Comparison of ENCODE assay signal across 11 cellular contexts in the genomic region with DNA sequence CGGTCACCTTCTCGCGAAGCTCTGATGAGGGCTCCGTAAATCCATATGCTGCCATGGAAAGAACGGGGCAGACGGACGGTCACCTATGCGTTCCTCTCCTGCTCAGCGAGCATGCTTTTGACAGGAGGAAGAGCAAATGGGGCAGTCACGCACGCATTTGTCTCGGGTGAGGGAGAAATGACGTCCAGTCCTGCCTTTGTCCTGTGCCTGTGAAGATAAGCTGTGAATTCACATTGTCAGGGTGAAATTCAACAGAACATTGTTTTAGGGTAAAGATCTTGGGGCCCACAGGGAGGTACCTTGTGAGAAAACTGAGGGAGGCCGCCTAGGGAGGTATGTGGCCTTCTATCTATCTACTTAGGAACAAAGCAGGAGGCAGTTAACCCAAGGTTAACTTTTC.
DNase-seq lines count a peak whose midpoint lies in the region; ATAC-seq lines count a peak whose summit lies in the region.
"Had no signal": no experiment of that assay in that cellular context is flagged by ENCODE, and none has a peak within 500 bp of the region (broad histone marks: within the 10 kb centered on the region; RNA-seq: fewer than 3 reads in every experiment).

No MANE protein-coding gene starts in this region.

- peak overlapping the region; percentile 84 for H3K27ac Mint-ChIP-seq in activated T-cell treated with anti-CD3 and anti-CD28 coated beads, Interleukin-2, amount 50 U/mL, for 24 hours
- peak overlapping the region; percentile 95 for H3K27ac Mint-ChIP-seq in activated naive CD8-positive, alpha-beta T cell treated with anti-CD3 and anti-CD28 coated beads, Interleukin-2, amount 10 ng/mL, durations not matched to agents 7 days and 5 days
- peak overlapping the region; percentile 48 for H3K27ac Mint-ChIP-seq in stimulated activated memory B cell treated with anti-CD40 and anti-IgM and Interleukin-4, amounts not matched to agents 10 μg/mL and 1 μg/mL and 100 μg/mL, for 72 hours

- H3K36me3 Mint-ChIP-seq in activated T-cell treated with anti-CD3 and anti-CD28 coated beads, Interleukin-2, amount 50 U/mL, for 24 hours (ENCODE audit: low read depth), result peaks cover 3% of the 10 kb centered on the region
- peaks cover 6% of the 10 kb centered on the region for H3K36me3 Mint-ChIP-seq in activated naive CD8-positive, alpha-beta T cell treated with anti-CD3 and anti-CD28 coated beads, Interleukin-2, amount 10 ng/mL, durations not matched to agents 7 days and 5 days
- no peaks in the 10 kb centered on the region for H3K36me3 Mint-ChIP-seq in stimulated activated memory B cell treated with anti-CD40 and anti-IgM and Interleukin-4, amounts not matched to agents 10 μg/mL and 1 μg/mL and 100 μg/mL, for 72 hours

- peaks cover 79% of the 10 kb centered on the region for H3K4me1 Mint-ChIP-seq in activated T-cell treated with anti-CD3 and anti-CD28 coated beads, Interleukin-2, amount 50 U/mL, for 24 hours (ENCODE audit: low read depth)
- peaks cover 57% of the 10 kb centered on the region for H3K4me1 Mint-ChIP-seq in activated naive CD8-positive, alpha-beta T cell treated with anti-CD3 and anti-CD28 coated beads, Interleukin-2, amount 10 ng/mL, durations not matched to agents 7 days and 5 days
- H3K4me1 Mint-ChIP-seq in stimulated activated memory B cell treated with anti-CD40 and anti-IgM and Interleukin-4, amounts not matched to agents 10 μg/mL and 1 μg/mL and 100 μg/mL, for 72 hours, result peaks cover 52% of the 10 kb centered on the region

- H3K9me3 Mint-ChIP-seq in activated T-cell treated with anti-CD3 and anti-CD28 coated beads, Interleukin-2, amount 50 U/mL, for 24 hours, result no peaks in the 10 kb centered on the region
- no peaks in the 10 kb centered on the region for H3K9me3 Mint-ChIP-seq in activated naive CD8-positive, alpha-beta T cell treated with anti-CD3 and anti-CD28 coated beads, Interleukin-2, amount 10 ng/mL, durations not matched to agents 7 days and 5 days
- H3K9me3 Mint-ChIP-seq in stimulated activated memory B cell treated with anti-CD40 and anti-IgM and Interleukin-4, amounts not matched to agents 10 μg/mL and 1 μg/mL and 100 μg/mL, for 72 hours, result no peaks in the 10 kb centered on the region

- DNase-seq in activated T-cell treated with anti-CD3 and anti-CD28 coated beads, Interleukin-2, amount 50 U/mL, for 24 hours, result no peak
- DNase-seq in activated T-cell treated with anti-CD3 and anti-CD28 coated beads, Interleukin-2, amount 50 U/mL, for 1 hour, result no peak
- DNase-seq in NCI-H69 (lab: John Stamatoyannopoulos, UW) (peak; percentile 31), HUDEP-2 (lab: John Stamatoyannopoulos, UW; ENCODE audit: unreplicated experiment in 76 of 76) (no peak)
- no peak for DNase-seq in activated naive CD8-positive, alpha-beta T cell treated with anti-CD3 and anti-CD28 coated beads, Interleukin-2, amount 10 ng/mL, durations not matched to agents 7 days and 5 days
- DNase-seq: mesenchymal stem cell, NCI-H1930, NCI-H510A had no signal

- H3K27me3 Mint-ChIP-seq in activated T-cell treated with anti-CD3 and anti-CD28 coated beads, Interleukin-2, amount 50 U/mL, for 24 hours, result no peaks in the 10 kb centered on the region
- no peaks in the 10 kb centered on the region for H3K27me3 Mint-ChIP-seq in activated naive CD8-positive, alpha-beta T cell treated with anti-CD3 and anti-CD28 coated beads, Interleukin-2, amount 10 ng/mL, durations not matched to agents 7 days and 5 days
- H3K27me3 Mint-ChIP-seq in stimulated activated memory B cell treated with anti-CD40 and anti-IgM and Interleukin-4, amounts not matched to agents 10 μg/mL and 1 μg/mL and 100 μg/mL, for 72 hours, result no peaks in the 10 kb centered on the region

- H3K4me3 Mint-ChIP-seq in activated T-cell treated with anti-CD3 and anti-CD28 coated beads, Interleukin-2, amount 50 U/mL, for 24 hours, result peak overlapping the region; percentile 21
- H3K4me3 Mint-ChIP-seq in activated naive CD8-positive, alpha-beta T cell treated with anti-CD3 and anti-CD28 coated beads, Interleukin-2, amount 10 ng/mL, durations not matched to agents 7 days and 5 days, result peak overlapping the region; percentile 72
- H3K4me3 Mint-ChIP-seq in stimulated activated memory B cell treated with anti-CD40 and anti-IgM and Interleukin-4, amounts not matched to agents 10 μg/mL and 1 μg/mL and 100 μg/mL, for 72 hours, result no peak overlapping the region

- no peak for ATAC-seq in activated naive CD8-positive, alpha-beta T cell treated with anti-CD3 and anti-CD28 coated beads, Interleukin-2, amount 10 ng/mL, durations not matched to agents 7 days and 5 days (ENCODE audit: low read depth)
- no peak for ATAC-seq in stimulated activated memory B cell treated with anti-CD40 and anti-IgM and Interleukin-4, amounts not matched to agents 10 μg/mL and 1 μg/mL and 100 μg/mL, for 72 hours
- ATAC-seq in HG03175 (IDR thresholded peaks at IDR 0.05; ENCODE audit: unreplicated experiment) (no peak), esophagus mucosa (no peak)

- POLR2A ChIA-PET in activated naive CD8-positive, alpha-beta T cell treated with anti-CD3 and anti-CD28 coated beads, Interleukin-2, amount 10 ng/mL, durations not matched to agents 7 days and 5 days (lab: Charles Lee), result interaction anchor here (1.0 to 4.4 kb wide), 13 partner anchors 15 to 85 kb away, joined by 3 to 35 read pairs (median 5); a partner anchor contains a TSS
